Comparison of ENCODE assay signal across 8 cellular contexts in the genomic region with DNA sequence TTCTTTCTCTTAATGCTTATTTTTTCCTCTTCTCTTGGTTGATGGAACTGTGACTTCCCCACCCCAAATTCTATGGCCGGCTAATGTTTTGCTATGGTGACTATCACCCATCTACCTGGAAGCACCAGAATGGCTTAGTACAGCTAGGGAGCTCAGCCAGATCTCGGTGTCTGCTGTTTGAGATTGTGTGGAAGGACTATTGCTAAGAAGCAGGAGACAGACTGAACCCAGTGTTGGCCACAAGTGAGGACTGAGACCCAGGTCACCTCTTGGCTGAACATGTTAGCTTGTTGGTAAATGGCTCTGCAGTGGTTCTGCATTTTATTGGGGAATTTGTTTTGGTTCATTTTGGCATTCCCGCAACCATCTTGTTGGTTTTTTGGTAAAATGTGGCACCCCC. TPM values are rescaled to one million over a fixed set of nuclear protein-coding genes. Genes with fewer than 3 reads are reported as not detected.
DNase-seq lines count a peak whose midpoint lies in the region; ATAC-seq and TF ChIP-seq lines count a peak whose summit lies in the region.

No MANE protein-coding gene starts in this region.

- H3K9me2 ChIP-seq in PC-3 (replicated peaks; ENCODE audit: low read length): no peaks in the 10 kb centered on the region

- DNase-seq in Caco-2: no peak
- DNase-seq in PC-3: no peak
- no peak for DNase-seq in epithelial cell of esophagus (ENCODE audit: low read depth)
- DNase-seq in trophoblast cell: no peak
- DNase-seq in 8988T: no peak
- no peak for DNase-seq in NOMO-1 (lab: John Stamatoyannopoulos, UW; ENCODE audit: unreplicated experiment in 2 of 2)
- no peak for DNase-seq in NCI-H1048 (lab: John Stamatoyannopoulos, UW)

- peak overlapping the region; percentile 96 for H3K4me2 ChIP-seq in PC-3 (ENCODE audit: low read length)
- H3K4me2 ChIP-seq in trophoblast cell (ENCODE audit: low read length): peak overlapping the region; percentile 77

- no CpG with 5 or more reads among the region's 3 CpGs for WGBS in trophoblast cell (ENCODE audit: extremely low coverage, insufficient coverage, insufficient read length)

- peak overlapping the region; percentile 15 for H4K91ac ChIP-seq in trophoblast cell (ENCODE audit: low read depth, low read length)

- no peak overlapping the region for H2BK120ac ChIP-seq in trophoblast cell (ENCODE audit: insufficient read depth, low read length, poor library complexity)

- H3K9ac ChIP-seq in PC-3 (ENCODE audit: low read length): peak overlapping the region; percentile 20; the same call in 1 of the 2 replicates
- peak overlapping the region; percentile 53 for H3K9ac ChIP-seq in trophoblast cell (ENCODE audit: low read length)

- H3K4ac ChIP-seq in trophoblast cell (ENCODE audit: low read depth, low read length): peak overlapping the region; percentile 75

- CTCF ChIA-PET in Caco-2 (lab: Charles Lee) (interaction anchor here (1.2 kb wide), 1 partner anchor 47 kb away, joined by 3 read pairs; no protein-coding TSS in a partner anchor), PC-3 (lab: Charles Lee) (interaction anchor here (1.0 kb wide), 1 partner anchor 47 kb away, joined by 3 read pairs; no protein-coding TSS in a partner anchor)

- peak overlapping the region; percentile 89 for H2BK5ac ChIP-seq in trophoblast cell (ENCODE audit: low read depth, low read length, poor library complexity)

- H3F3A ChIP-seq in PC-3 (ENCODE audit: low read length, unreplicated experiment): no peaks in the 10 kb centered on the region

- H3K9me3 ChIP-seq in Caco-2: no peaks in the 10 kb centered on the region
- no peaks in the 10 kb centered on the region for H3K9me3 ChIP-seq in PC-3 (ENCODE audit: low read length)
- no peaks in the 10 kb centered on the region for H3K9me3 ChIP-seq in trophoblast cell (ENCODE audit: insufficient read depth, low read depth, low read length)

- peaks cover 45% of the 10 kb centered on the region for H3K4me1 Mint-ChIP-seq in Caco-2 (ENCODE audit: low read depth, unreplicated experiment)

- H3K14ac ChIP-seq in trophoblast cell (ENCODE audit: low read length): peak overlapping the region; percentile 43

- ATAC-seq in PC-3 (no peak), HG03175 (IDR thresholded peaks at IDR 0.05; ENCODE audit: unreplicated experiment) (no peak)

- no peaks in the 10 kb centered on the region for H3K9me3 Mint-ChIP-seq in Caco-2 (ENCODE audit: unreplicated experiment)

- H3K27ac Mint-ChIP-seq in Caco-2 (ENCODE audit: unreplicated experiment): peak overlapping the region; percentile 63

- H2AFZ ChIP-seq in PC-3 (ENCODE audit: low read length) (no peak overlapping the region), trophoblast cell (ENCODE audit: insufficient read depth, low read length, poor library complexity) (no peak overlapping the region)

- H2BK12ac ChIP-seq in trophoblast cell (ENCODE audit: low read length): peak overlapping the region; percentile 8

- intact Hi-C loops in Caco-2 (cut with micrococcal nuclease; ENCODE audit: unreplicated experiment): no loop called here
- intact Hi-C loops in PC-3 (cut with micrococcal nuclease): no loop called here

- POLR2A ChIA-PET in Caco-2 (lab: Charles Lee) (interaction anchor here (2.2 kb wide), 1 partner anchor 23 kb away, joined by 21 read pairs; no protein-coding TSS in a partner anchor), PC-3 (lab: Charles Lee; ENCODE audit: unreplicated experiment) (no interaction called here)

- no peak overlapping the region for H4K8ac ChIP-seq in trophoblast cell (ENCODE audit: low read depth, low read length)

- H2AK5ac ChIP-seq in trophoblast cell (ENCODE audit: low read length): no peak overlapping the region

- H3K4me3 Mint-ChIP-seq in Caco-2 (ENCODE audit: unreplicated experiment): peak overlapping the region; percentile 72

- H3K27ac ChIP-seq in PC-3 (ENCODE audit: low read length) (no peak overlapping the region), trophoblast cell (ENCODE audit: low read depth, low read length) (peak overlapping the region; percentile 75)

- peaks cover 54% of the 10 kb centered on the region for H3K36me3 Mint-ChIP-seq in Caco-2 (ENCODE audit: insufficient read depth, unreplicated experiment)

- H3K18ac ChIP-seq in trophoblast cell (ENCODE audit: low read length): peak overlapping the region; percentile 4

- no peak overlapping the region for H4K12ac ChIP-seq in trophoblast cell (ENCODE audit: low read depth, low read length)

- H3K36me3 ChIP-seq in Caco-2 (ENCODE audit: control insufficient read depth, insufficient read depth, low read length) (no peaks in the 10 kb centered on the region), PC-3 (ENCODE audit: low read depth, low read length) (no peaks in the 10 kb centered on the region), trophoblast cell (ENCODE audit: control insufficient read depth in 1 of 2, insufficient read depth in 2 of 2, low read length in 2 of 2) (peaks cover 0 to 2% of the 10 kb centered on the region in 2 experiments)

- H3K27me3 ChIP-seq in Caco-2 (replicated peaks; ENCODE audit: control insufficient read depth, insufficient read depth, low read length) (no peaks in the 10 kb centered on the region), PC-3 (ENCODE audit: low read length) (no peaks in the 10 kb centered on the region), trophoblast cell (ENCODE audit: insufficient read depth, low read length) (no peaks in the 10 kb centered on the region)

- no TSS peak for BruUV-seq in Caco-2 (replicated peaks; lab: Mats Ljungman, UMichigan)
- BruUV-seq in PC-3 (replicated peaks; lab: Mats Ljungman, UMichigan): no TSS peak

- H3K23ac ChIP-seq in trophoblast cell (ENCODE audit: low read length): no peak overlapping the region

- H3K4me3 ChIP-seq in Caco-2 (ENCODE audit: low read depth, low read length): no peak overlapping the region
- peak overlapping the region; percentile 98 for H3K4me3 ChIP-seq in PC-3 (ENCODE audit: low read length)
- H3K4me3 ChIP-seq in epithelial cell of esophagus (ENCODE audit: low read length): peak overlapping the region; percentile 36
- H3K4me3 ChIP-seq in trophoblast cell (ENCODE audit: low read depth, low read length): no peak overlapping the region

- no peaks in the 10 kb centered on the region for H3K27me3 Mint-ChIP-seq in Caco-2 (ENCODE audit: insufficient read depth, unreplicated experiment)

- peaks cover 52% of the 10 kb centered on the region for H4K20me1 ChIP-seq in PC-3 (ENCODE audit: low read length)

- TF ChIP-seq CTCF in Caco-2 (IDR thresholded peaks at IDR 0.05; ENCODE audit: insufficient read depth in 1 of 2, low read depth in 1 of 2, low read length in 1 of 2, severe bottlenecking in 1 of 2, unreplicated experiment in 1 of 2): no peak
- TF ChIP-seq CTCF in PC-3 (conservative IDR thresholded peaks at IDR 0.05; ENCODE audit: low read depth, low read length): no peak
- TF ChIP-seq CTCF in epithelial cell of esophagus (IDR thresholded peaks at IDR 0.05; ENCODE audit: insufficient read depth, low read depth, low read length, missing control alignments): no peak

- H3K4me1 ChIP-seq in Caco-2 (peaks cover 30% of the 10 kb centered on the region), PC-3 (ENCODE audit: insufficient read depth, low read length) (peaks cover 27% of the 10 kb centered on the region), trophoblast cell (ENCODE audit: control insufficient read depth in 1 of 2, insufficient read depth in 2 of 2, low read length in 2 of 2) (peaks cover 25 to 33% of the 10 kb centered on the region in 2 experiments)

- H3K79me1 ChIP-seq in trophoblast cell (ENCODE audit: low read length): peaks cover 25% of the 10 kb centered on the region

- H3K79me2 ChIP-seq in PC-3 (ENCODE audit: low read length) (peaks cover 72% of the 10 kb centered on the region), trophoblast cell (ENCODE audit: control insufficient read depth, insufficient read depth, low read length, poor library complexity) (peaks cover 43% of the 10 kb centered on the region)

RNA-seq across cellular contexts. Expression of gene PRRC2B, which starts 2.7 kb away (rescaled TPM):
- total RNA-seq in Caco-2 (2022) (219 and 235 TPM in 2 replicates), PC-3 (2014; rRNA removed) (46.9 and 64.7 TPM in 2 replicates)
- polyA plus RNA-seq in trophoblast cell (2013): 115 and 121 TPM in 2 replicates

Comparison
In these comparisons a context has a peak if more than half of its experiments do, and no peak if none do; other contexts are left out.
1. H3K4me3 ChIP-seq: peak in PC-3 (single experiment) and epithelial cell of esophagus (single experiment); none in Caco-2 (single experiment) and trophoblast cell (single experiment).